ENCODE assay signal across 14 cellular contexts in the genomic region with DNA sequence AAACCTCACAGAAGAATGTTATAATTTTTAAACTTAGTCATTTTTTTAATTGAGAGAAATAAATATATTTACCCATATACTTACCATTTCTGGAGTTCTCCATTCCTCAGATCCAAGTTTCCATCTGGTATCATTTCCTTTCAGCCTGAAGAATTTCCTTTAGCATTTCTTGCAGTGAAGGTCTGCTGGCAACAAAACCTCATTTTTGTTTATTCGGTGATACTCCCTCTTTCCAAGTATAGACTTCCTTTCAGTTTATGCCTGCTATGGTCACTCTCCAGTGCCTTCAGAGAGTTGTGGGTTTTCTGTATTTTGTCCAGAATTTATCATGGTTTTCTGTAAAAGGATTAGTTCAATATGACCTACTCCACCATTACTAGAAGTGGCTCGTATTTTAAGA. TPM values are rescaled to one million over a fixed set of nuclear protein-coding genes. Genes with fewer than 3 reads are reported as not detected.
DNase-seq lines count a peak whose midpoint lies in the region; ATAC-seq, FAIRE-seq and TF ChIP-seq lines count a peak whose summit lies in the region.
"Had no signal": no experiment of that assay in that cellular context is flagged by ENCODE, and none has a peak within 500 bp of the region (broad histone marks: within the 10 kb centered on the region; RNA-seq: fewer than 3 reads in every experiment).

No MANE protein-coding gene starts in this region.

- H3K4me1 ChIP-seq in GM23338 (ENCODE audit: insufficient read depth) (no peaks in the 10 kb centered on the region), H1 (replicated peaks in 1 of 4; ENCODE audit: control insufficient read depth in 3 of 4, insufficient read depth in 4 of 4, low read length in 3 of 4) (peaks cover 0 to 10% (median 5%) of the 10 kb centered on the region in 4 experiments; a peak in 5 of 7 replicates), thyroid gland (no peaks in the 10 kb centered on the region), prostate gland (replicated peaks) (no peaks in the 10 kb centered on the region), hepatocyte (ENCODE audit: insufficient read depth) (no peaks in the 10 kb centered on the region)

- no peak overlapping the region for H3K14ac ChIP-seq in H1 (ENCODE audit: insufficient read length)

- H3K27me3 Mint-ChIP-seq in GM23338 (ENCODE audit: insufficient read depth, low read depth, poor library complexity): peaks cover 4% of the 10 kb centered on the region
- H3K27me3 Mint-ChIP-seq: CD4-positive, CD25-positive, alpha-beta regulatory T cell had no signal

- no peak overlapping the region for H2BK12ac ChIP-seq in H1 (ENCODE audit: low read depth, low read length)

- H2AFZ ChIP-seq in GM23338 (no peak overlapping the region), H1 (ENCODE audit: low read length) (no peak overlapping the region), hepatocyte (no peak overlapping the region)

- no peak overlapping the region for H2BK5ac ChIP-seq in H1 (ENCODE audit: low read depth, low read length)

- WGBS in H1 (ENCODE audit: extremely low coverage in 1 of 2, insufficient coverage in 1 of 2, insufficient read length in 1 of 2, insufficient replicate concordance in 2 of 2, low coverage in 1 of 2, low lambda C conversion rate in 2 of 2, missing lambda C conversion rate in 1 of 2), 2 experiments: 87% methylated on average over 2 of the region's 2 CpGs; no CpG with 5 or more reads in 1 of the 2 experiments
- WGBS in thyroid gland, 2 donors: 68 to 70% methylated on average over 2 of the region's 2 CpGs
- 89% methylated on average over 2 of the region's 2 CpGs for whole genome bisulfite sequencing in prostate gland
- WGBS in hepatocyte (ENCODE audit: low lambda C conversion rate, missing lambda C conversion rate): 97% methylated on average over 2 of the region's 2 CpGs

- peaks cover 44% of the 10 kb centered on the region for H3K36me3 Mint-ChIP-seq in GM23338 (ENCODE audit: low read depth)

- no peak overlapping the region for H2BK120ac ChIP-seq in H1 (replicated peaks; ENCODE audit: low read depth, low read length)

- no peaks in the 10 kb centered on the region for H3K79me1 ChIP-seq in H1 (ENCODE audit: low read depth, low read length)

- CTCF ChIA-PET in H1 (lab: Charles Lee; ENCODE audit: partially characterized antibody): no interaction called here

- peaks cover 35% of the 10 kb centered on the region for H3K4me1 Mint-ChIP-seq in GM23338

- no peak overlapping the region for H3K23ac ChIP-seq in H1 (ENCODE audit: insufficient read length)

- H3K9me3 Mint-ChIP-seq in GM23338: peaks cover 29% of the 10 kb centered on the region

- no peak for TF ChIP-seq CTCF in GM23338 (conservative IDR thresholded peaks at IDR 0.05; ENCODE audit: low read depth in 2 of 2)
- TF ChIP-seq CTCF in H1 (IDR thresholded peaks at IDR 0.05; ENCODE audit: control extremely low read depth in 1 of 3, insufficient read depth in 1 of 3, low read depth in 1 of 3, low read length in 3 of 3): no peak
- TF ChIP-seq CTCF in fibroblast of pulmonary artery (IDR thresholded peaks at IDR 0.05; ENCODE audit: low read length, missing control alignments): no peak
- no peak for TF ChIP-seq CTCF in thyroid gland (IDR thresholded peaks at IDR 0.05)
- no peak for TF ChIP-seq CTCF in prostate gland (IDR thresholded peaks at IDR 0.05)
- TF ChIP-seq CTCF in hepatocyte (IDR thresholded peaks at IDR 0.05; ENCODE audit: poor library complexity): no peak

- H3K56ac ChIP-seq in H1 (replicated peaks; ENCODE audit: insufficient read length, low read depth, low read length): no peak overlapping the region

- no peak overlapping the region for H3K27ac ChIP-seq in GM23338 (ENCODE audit: low read depth)
- no peak overlapping the region; the same call in 1 of the 2 replicates for H3K27ac ChIP-seq in H1 (ENCODE audit: low read depth, low read length)
- no peak overlapping the region for H3K27ac ChIP-seq in thyroid gland
- H3K27ac ChIP-seq in prostate gland: no peak overlapping the region
- no peak overlapping the region for H3K27ac ChIP-seq in hepatocyte
- H3K27ac ChIP-seq: HL-60 had no signal

- H3K79me2 ChIP-seq in GM23338 (replicated peaks; ENCODE audit: insufficient read depth) (peaks cover 27% of the 10 kb centered on the region), H1 (ENCODE audit: control insufficient read depth in 1 of 2, insufficient read depth in 2 of 2, low read length in 2 of 2) (peaks cover 0 to 58% of the 10 kb centered on the region in 2 experiments; a peak in 3 of 4 replicates), hepatocyte (peaks cover 5% of the 10 kb centered on the region)

- no peak for TF ChIP-seq RAD21 in H1 (IDR thresholded peaks at IDR 0.05 in 1 of 2, conservative IDR thresholded peaks at IDR 0.05 in 1 of 2; ENCODE audit: low read depth in 2 of 2, low read length in 2 of 2)

- no peak overlapping the region for H4K8ac ChIP-seq in H1 (ENCODE audit: extremely low read depth, insufficient read depth, low read length)

- POLR2A ChIA-PET in H1 (lab: Charles Lee; ENCODE audit: partially characterized antibody): interaction anchor here (2.4 kb wide), 1 partner anchor 17 kb away, joined by 10 read pairs; a partner anchor contains a TSS

- H3K9ac ChIP-seq in H1 (replicated peaks in 1 of 4; ENCODE audit: extremely low read depth in 1 of 4, low read depth in 3 of 4, low read length in 3 of 4): no peak overlapping the region

- no peak overlapping the region for H3K4me3 Mint-ChIP-seq in GM23338
- H3K4me3 Mint-ChIP-seq: CD4-positive, CD25-positive, alpha-beta regulatory T cell had no signal

- H3K18ac ChIP-seq in H1 (ENCODE audit: extremely low read depth, low read length): no peak overlapping the region

- peak overlapping the region; percentile 75 for H3K27ac Mint-ChIP-seq in GM23338
- H3K27ac Mint-ChIP-seq: CD4-positive, CD25-positive, alpha-beta regulatory T cell had no signal

- H2AK5ac ChIP-seq in H1 (ENCODE audit: low read depth, low read length): no peak overlapping the region

- no peaks in the 10 kb centered on the region for H3K9me3 ChIP-seq in H1 (ENCODE audit: insufficient read depth in 2 of 2, low read depth in 1 of 2, low read length in 1 of 2)
- H3K9me3 ChIP-seq in thyroid gland: no peaks in the 10 kb centered on the region
- H3K9me3 ChIP-seq in prostate gland: no peaks in the 10 kb centered on the region
- no peaks in the 10 kb centered on the region for H3K9me3 ChIP-seq in hepatocyte (ENCODE audit: low read depth)

- H3K23me2 ChIP-seq in H1 (ENCODE audit: low read depth, low read length): no peaks in the 10 kb centered on the region

- DNase-seq in GM23338 (ENCODE audit: low spot score) (no peak), H1 (ENCODE audit: low read depth in 1 of 2, low spot score in 2 of 2) (no peak), fibroblast of pulmonary artery (ENCODE audit: low read depth) (peak; percentile 50), pulmonary artery endothelial cell (ENCODE audit: low read depth, low spot score) (peak; percentile 27), thyroid gland (no peak), prostate gland (ENCODE audit: low spot score) (no peak), hepatocyte (ENCODE audit: low spot score) (no peak)
- DNase-seq: Calu3; CD4-positive, CD25-positive, alpha-beta regulatory T cell; DMS 273 treated with DMSO at 0.1 percent for 48 hours; H7 had no signal

- no peaks in the 10 kb centered on the region for H4K20me1 ChIP-seq in GM23338 (replicated peaks; ENCODE audit: insufficient read depth)
- no peaks in the 10 kb centered on the region for H4K20me1 ChIP-seq in H1 (replicated peaks in 1 of 2; ENCODE audit: control insufficient read depth in 1 of 2, insufficient read depth in 2 of 2, low read length in 2 of 2)
- H4K20me1 ChIP-seq in hepatocyte (ENCODE audit: insufficient read depth, poor library complexity, severe bottlenecking): no peaks in the 10 kb centered on the region

- H3F3A ChIP-seq in GM23338 (replicated peaks; ENCODE audit: low read depth): no peaks in the 10 kb centered on the region

- H4K91ac ChIP-seq in H1 (replicated peaks; ENCODE audit: insufficient read length, low read length): no peak overlapping the region

- no peak overlapping the region for H3K4me3 ChIP-seq in GM23338
- H3K4me3 ChIP-seq in H1 (ENCODE audit: extremely low read depth in 1 of 4, insufficient read depth in 2 of 4, low read depth in 3 of 4, low read length in 4 of 4): no peak overlapping the region
- no peak overlapping the region for H3K4me3 ChIP-seq in fibroblast of pulmonary artery (replicated peaks; ENCODE audit: low read depth, low read length)
- H3K4me3 ChIP-seq in thyroid gland (replicated peaks in 1 of 3): no peak overlapping the region
- no peak overlapping the region for H3K4me3 ChIP-seq in prostate gland
- no peak overlapping the region for H3K4me3 ChIP-seq in hepatocyte

- no peak for TF ChIP-seq EP300 in H1 (IDR thresholded peaks at IDR 0.05; ENCODE audit: borderline replicate concordance in 1 of 2, low read depth in 2 of 2, low read length in 2 of 2)

- no peak for ATAC-seq in GM23338
- ATAC-seq in HG03196 (IDR thresholded peaks at IDR 0.05; ENCODE audit: unreplicated experiment): no peak

- no peak overlapping the region for H3K4ac ChIP-seq in H1 (replicated peaks; ENCODE audit: insufficient read length, low read depth, low read length)

- no peak overlapping the region for H3K4me2 ChIP-seq in GM23338
- no peak overlapping the region for H3K4me2 ChIP-seq in H1 (ENCODE audit: insufficient read depth in 1 of 2, low read depth in 2 of 2, low read length in 2 of 2)
- no peak overlapping the region for H3K4me2 ChIP-seq in hepatocyte

- H3K36me3 ChIP-seq in GM23338 (ENCODE audit: insufficient read depth) (no peaks in the 10 kb centered on the region), H1 (ENCODE audit: control insufficient read depth in 2 of 4, insufficient read depth in 4 of 4, low read length in 3 of 4) (no peaks in the 10 kb centered on the region), thyroid gland (no peaks in the 10 kb centered on the region), prostate gland (no peaks in the 10 kb centered on the region), hepatocyte (replicated peaks; ENCODE audit: insufficient read depth, low read depth) (no peaks in the 10 kb centered on the region)

- no peaks in the 10 kb centered on the region for H3K9me2 ChIP-seq in GM23338 (ENCODE audit: insufficient read depth)
- H3K9me2 ChIP-seq in hepatocyte (replicated peaks; ENCODE audit: insufficient read depth): no peaks in the 10 kb centered on the region

- H4K5ac ChIP-seq in H1 (ENCODE audit: insufficient read length, low read depth, low read length): no peak overlapping the region

- H2BK15ac ChIP-seq in H1 (ENCODE audit: low read length): no peak overlapping the region

- H3K27me3 ChIP-seq in GM23338 (ENCODE audit: insufficient read depth): no peaks in the 10 kb centered on the region
- no peaks in the 10 kb centered on the region for H3K27me3 ChIP-seq in H1 (replicated peaks in 1 of 4; ENCODE audit: control insufficient read depth in 3 of 4, extremely low read depth in 1 of 4, insufficient read depth in 3 of 4, low read length in 3 of 4)
- no peaks in the 10 kb centered on the region for H3K27me3 ChIP-seq in thyroid gland
- no peaks in the 10 kb centered on the region for H3K27me3 ChIP-seq in prostate gland (replicated peaks; ENCODE audit: insufficient read depth)
- no peaks in the 10 kb centered on the region for H3K27me3 ChIP-seq in hepatocyte

- H2BK20ac ChIP-seq in H1 (ENCODE audit: low read length): no peak overlapping the region

- intact Hi-C loops in thyroid gland (cut with DNase I): no loop called here
- intact Hi-C loops in prostate gland (cut with DNase I): no loop called here

- no peak for TF ChIP-seq POLR2A in H1 (IDR thresholded peaks at IDR 0.05; ENCODE audit: control extremely low read depth in 1 of 2, low read depth in 2 of 2, low read length in 2 of 2)
- TF ChIP-seq POLR2A in thyroid gland (IDR thresholded peaks at IDR 0.05): no peak
- no peak for TF ChIP-seq POLR2A in prostate gland (IDR thresholded peaks at IDR 0.05)

- peak; percentile 28 for FAIRE-seq in H1 (lab: Jason Lieb, UNC)
- FAIRE-seq: A204.1 had no signal

RNA-seq across cellular contexts. Expression of a gene that starts 17.0 kb away (rescaled TPM):
- total RNA-seq in GM23338 (2014; rRNA removed; shearing (Covaris generic)): 13.0 and 20.4 TPM in 2 replicates
- polyA plus RNA-seq in GM23338 (2016; fragmentation: Nextera tagmentation; extraction: Ambion mirVana) (8.8 and 10.7 TPM in 2 replicates), H1 (2011; rRNA removed) (7.3 and 9.3 TPM in 2 replicates), hepatocyte (4.9 and 6.9 TPM in 2 replicates)
- total RNA-seq in H1 (2021; fragmentation: NEBNext Ultra II Directional; extraction: Animal tissue kit (Norgen Biotek cat#: 25700)): 23.0 and 25.8 TPM in 2 replicates
- 9.3 TPM for polyA plus RNA-seq in H1 (2011; cell fraction: cytosol; rRNA removed)
- 20.6 TPM for polyA plus RNA-seq in H1 (2011; cell fraction: nucleus; rRNA removed)
- 9.2 to 13.2 TPM (median 10.4 TPM) in 4 replicates for polyA plus RNA-seq in H1 (2012, experiment 1 of 2)
- polyA plus RNA-seq in H1 (2012, experiment 2 of 2): 0.94 TPM
- polyA plus RNA-seq in H1 (2013, experiment 1 of 2): 4.5 TPM
- polyA plus RNA-seq in H1 (2013, experiment 2 of 2): 3.8 TPM
- polyA minus RNA-seq in H1 (2011; rRNA and poly(A)+ RNA removed): 69.6 and 114 TPM in 2 replicates
- polyA minus RNA-seq in H1 (2011; cell fraction: cytosol; rRNA and poly(A)+ RNA removed): 24.2 TPM
- polyA minus RNA-seq in H1 (2011; cell fraction: nucleus; rRNA and poly(A)+ RNA removed): 257 TPM
- total RNA-seq in pulmonary artery endothelial cell (6.0 and 7.1 TPM in 2 replicates), thyroid gland (10 to 100 TPM; 18.3 to 33.1 (median 22.0) TPM), prostate gland (10 to 100 TPM in 1 of 2 donors, 1 to 10 TPM in 1; 8.4 to 12.6 TPM), hepatocyte (9.5 and 12.8 TPM in 2 replicates)

RNA-seq across cellular contexts. Expression of a gene that starts 17.5 kb away (rescaled TPM):
- total RNA-seq in GM23338 (2014; rRNA removed; shearing (Covaris generic)): 275 and 294 TPM in 2 replicates
- polyA plus RNA-seq in GM23338 (2016; fragmentation: Nextera tagmentation; extraction: Ambion mirVana): 503 and 541 TPM in 2 replicates
- 335 and 353 TPM in 2 replicates for total RNA-seq in H1 (2021; fragmentation: NEBNext Ultra II Directional; extraction: Animal tissue kit (Norgen Biotek cat#: 25700))
- 201 and 376 TPM in 2 replicates for polyA plus RNA-seq in H1 (2011; rRNA removed)
- 377 TPM for polyA plus RNA-seq in H1 (2011; cell fraction: cytosol; rRNA removed)
- polyA plus RNA-seq in H1 (2011; cell fraction: nucleus; rRNA removed): 175 TPM
- 321 to 344 TPM (median 332 TPM) in 4 replicates for polyA plus RNA-seq in H1 (2012, experiment 1 of 2)
- polyA plus RNA-seq in H1 (2012, experiment 2 of 2): 86.2 TPM
- 252 TPM for polyA plus RNA-seq in H1 (2013, experiment 1 of 2)
- polyA plus RNA-seq in H1 (2013, experiment 2 of 2): 229 TPM
- 252 and 357 TPM in 2 replicates for polyA minus RNA-seq in H1 (2011; rRNA and poly(A)+ RNA removed)
- 89.6 TPM for polyA minus RNA-seq in H1 (2011; cell fraction: cytosol; rRNA and poly(A)+ RNA removed)
- polyA minus RNA-seq in H1 (2011; cell fraction: nucleus; rRNA and poly(A)+ RNA removed): 147 TPM
- 119 and 160 TPM in 2 replicates for total RNA-seq in pulmonary artery endothelial cell
- 100 to 1,000 TPM; 119 to 178 (median 136) TPM for total RNA-seq in thyroid gland
- total RNA-seq in prostate gland: 100 to 1,000 TPM; 120 to 160 TPM
- 288 and 297 TPM in 2 replicates for total RNA-seq in hepatocyte
- polyA plus RNA-seq in hepatocyte: 285 and 298 TPM in 2 replicates

Comparison
In these comparisons a context has a peak if more than half of its experiments do, and no peak if none do; other contexts are left out.
1. DNase-seq: peak in fibroblast of pulmonary artery (single experiment) and pulmonary artery endothelial cell (single experiment); none in GM23338 (single experiment), H1 (0 of 2), thyroid gland (0 of 2), prostate gland (single experiment) and hepatocyte (single experiment).